In the genomic region with DNA sequence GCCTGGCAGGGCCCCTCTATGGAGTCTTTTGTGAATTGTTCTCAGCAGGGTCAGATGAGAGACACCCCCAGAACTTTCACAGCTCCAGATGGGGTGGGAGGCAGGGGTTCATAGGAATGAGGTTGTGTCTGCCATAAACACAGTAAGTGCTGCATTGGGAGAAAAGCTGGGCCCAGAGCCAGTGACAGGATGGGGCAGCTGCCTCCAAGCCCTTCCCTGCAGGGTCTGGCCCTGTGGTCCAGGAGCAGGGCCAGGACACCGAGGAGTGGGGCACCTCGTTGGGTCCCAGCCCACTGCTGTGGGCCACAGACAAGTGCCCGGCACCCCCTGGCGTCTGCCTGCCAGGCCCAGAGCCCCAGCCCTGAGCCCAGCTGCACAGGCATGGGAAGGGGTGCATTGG, we compare ENCODE assay signal across 22 cellular contexts.
DNase-seq lines count a peak whose midpoint lies in the region.
"Had no signal": no experiment of that assay in that cellular context is flagged by ENCODE, and none has a peak within 500 bp of the region (broad histone marks: within the 10 kb centered on the region; RNA-seq: fewer than 3 reads in every experiment).

No MANE protein-coding gene starts in this region.

- DNase-seq in Ammon's horn (ENCODE audit: low spot score) (peak; percentile 65), caudate nucleus (lab: John Stamatoyannopoulos, UW) (peak in 26 of 61 donors; percentile 21 to 73 (median 48)), medulla oblongata (ENCODE audit: extremely low spot score) (peak; percentile 74), substantia nigra (lab: John Stamatoyannopoulos, UW) (peak in 33 of 49 donors; percentile 12 to 73 (median 46)), GF-D8 (lab: John Stamatoyannopoulos, UW) (no peak), NCI-H1436 (lab: John Stamatoyannopoulos, UW) (no peak), NCI-H1930 (lab: John Stamatoyannopoulos, UW) (no peak)
- DNase-seq: 8988T; ACHN; Calu3; DMS79 treated with DMSO at 0.1 percent for 48 hours; H7; MV-4-11; NCI-H1105; NCI-H146; NCI-H2029; NCI-H446; NCI-H524 treated with DMSO at 0.1 percent for 48 hours; NCI-H82; NK-92 treated with Interleukin-12 subunit alpha and Interleukin-12 subunit beta, amount 100 ng/mL, for 24 hours; PC-3; SJCRH30 had no signal

- H3K27ac ChIP-seq in caudate nucleus (ENCODE audit: low read depth, low read length) (peak overlapping the region; percentile 76), substantia nigra (ENCODE audit: low read depth, low read length, poor library complexity, severe bottlenecking) (peak overlapping the region; percentile 90)
- H3K27ac ChIP-seq: SJCRH30 had no signal

Comparison
In these comparisons a context has a peak if more than half of its experiments do, and no peak if none do; other contexts are left out.
1. DNase-seq: peak in Ammon's horn (single experiment), medulla oblongata (single experiment) and substantia nigra (33 of 49); none in GF-D8 (single experiment), NCI-H1436 (single experiment) and NCI-H1930 (0 of 2).